ENCODE assay signal across 26 cellular contexts in genomic region chr11:2391663-2391975, GRCh38. TPM values are rescaled to one million over a fixed set of nuclear protein-coding genes. Genes with fewer than 3 reads are reported as not detected.
DNase-seq lines count a peak whose midpoint lies in the region; ATAC-seq and TF ChIP-seq lines count a peak whose summit lies in the region.
"Had no signal": no experiment of that assay in that cellular context is flagged by ENCODE, and none has a peak within 500 bp of the region (broad histone marks: within the 10 kb centered on the region; RNA-seq: fewer than 3 reads in every experiment).

No MANE protein-coding gene starts in this region.

- in situ Hi-C loops in ACHN (cut with HindIII; ENCODE audit: low pct_ligation_motif_present, low pct_unique_long_range_greater_than_20kb, low sequenced_read_pairs), result no loop called here

- no peaks in the 10 kb centered on the region for H3K27me3 Mint-ChIP-seq in osteocyte (ENCODE audit: unreplicated experiment)
- H3K27me3 Mint-ChIP-seq: activated naive CD8-positive, alpha-beta T cell; T-cell had no signal

- H3K4ac ChIP-seq in trophoblast cell (ENCODE audit: low read depth, low read length), result peak overlapping the region; percentile 28

- no peak overlapping the region for H4K12ac ChIP-seq in trophoblast cell (ENCODE audit: low read depth, low read length)

- peaks cover 81% of the 10 kb centered on the region for H3K4me1 ChIP-seq in left ventricle myocardium inferior
- H3K4me1 ChIP-seq in endocrine pancreas (ENCODE audit: control insufficient read depth, insufficient read depth, low read length), result no peaks in the 10 kb centered on the region
- peaks cover 2 to 3% of the 10 kb centered on the region in 2 experiments for H3K4me1 ChIP-seq in trophoblast cell (ENCODE audit: control insufficient read depth in 1 of 2, insufficient read depth in 2 of 2, low read length in 2 of 2)
- H3K4me1 ChIP-seq in uterus, result peaks cover 29 to 60% of the 10 kb centered on the region in 2 donors

- H3K27ac ChIP-seq in left ventricle myocardium inferior (replicated peaks) (peak overlapping the region; percentile 77), trophoblast cell (ENCODE audit: low read depth, low read length) (no peak overlapping the region), uterus (peak overlapping the region; percentile 82 to 91)

- H3K9me3 ChIP-seq in left ventricle myocardium inferior (replicated peaks), result no peaks in the 10 kb centered on the region
- H3K9me3 ChIP-seq in endocrine pancreas (ENCODE audit: control insufficient read depth, low read length), result no peaks in the 10 kb centered on the region
- H3K9me3 ChIP-seq in trophoblast cell (ENCODE audit: insufficient read depth, low read depth, low read length), result peaks cover 3% of the 10 kb centered on the region
- H3K9me3 ChIP-seq in uterus, result no peaks in the 10 kb centered on the region
- H3K9me3 ChIP-seq: psoas muscle had no signal

- H2AFZ ChIP-seq in trophoblast cell (ENCODE audit: insufficient read depth, low read length, poor library complexity), result no peak overlapping the region

- H3K27ac Mint-ChIP-seq in osteocyte (ENCODE audit: unreplicated experiment), result no peak overlapping the region
- H3K27ac Mint-ChIP-seq: activated naive CD8-positive, alpha-beta T cell; activated T-helper 1 cell treated with anti-CD3 and anti-CD28 coated beads, Interleukin-12 subunit alpha, Interleukin-12 subunit beta, Interleukin-2, Interleukin-4 antibody, amounts not matched to agents 30 ng/mL and 10 ng/mL and 1 ng/mL, durations not matched to agents 14 hours and 24 hours and 36 hours; mesothelial cell of epicardium; T-cell had no signal

- H3K9ac ChIP-seq in endocrine pancreas (ENCODE audit: control insufficient read depth, insufficient read depth, low read length) (peak overlapping the region; percentile 73), trophoblast cell (ENCODE audit: low read length) (no peak overlapping the region)

- H2AK5ac ChIP-seq in trophoblast cell (ENCODE audit: low read length), result no peak overlapping the region

- no peaks in the 10 kb centered on the region for H3K27me3 ChIP-seq in left ventricle myocardium inferior (ENCODE audit: low read depth)
- no peaks in the 10 kb centered on the region for H3K27me3 ChIP-seq in endocrine pancreas (ENCODE audit: control insufficient read depth, insufficient read depth, low read length)
- no peaks in the 10 kb centered on the region for H3K27me3 ChIP-seq in trophoblast cell (ENCODE audit: insufficient read depth, low read length)
- no peaks in the 10 kb centered on the region for H3K27me3 ChIP-seq in uterus

- DNase-seq in left ventricle myocardium inferior, result no peak
- DNase-seq in cardiac septum (ENCODE audit: low spot score), result no peak
- no peak for DNase-seq in trophoblast cell
- no peak for DNase-seq in uterus
- DNase-seq in osteocyte (ENCODE audit: extremely low spot score, unreplicated experiment), result no peak
- DNase-seq in ACHN, result no peak
- DNase-seq: EL; foreskin fibroblast; NCI-H2171; NCI-H69; OCI-M1; psoas muscle; SHP77; stimulated activated CD4-positive, alpha-beta T cell treated with anti-CD3 and anti-CD28 coated beads, Interleukin-4, amount 100 ng/mL, for 24 hours; T-cell had no signal

- H3K4me3 Mint-ChIP-seq in osteocyte (ENCODE audit: unreplicated experiment), result no peak overlapping the region
- H3K4me3 Mint-ChIP-seq: activated naive CD8-positive, alpha-beta T cell; activated T-helper 1 cell treated with anti-CD3 and anti-CD28 coated beads, Interleukin-12 subunit alpha, Interleukin-12 subunit beta, Interleukin-2, Interleukin-4 antibody, amounts not matched to agents 30 ng/mL and 10 ng/mL and 1 ng/mL, durations not matched to agents 14 hours and 24 hours and 36 hours; mesothelial cell of epicardium; neural crest cell; T-cell had no signal

- H3K36me3 ChIP-seq in left ventricle myocardium inferior, result peaks cover 64% of the 10 kb centered on the region
- H3K36me3 ChIP-seq in endocrine pancreas (ENCODE audit: control insufficient read depth, insufficient read depth, low read length), result peaks cover 2% of the 10 kb centered on the region
- peaks cover 56 to 57% of the 10 kb centered on the region in 2 experiments for H3K36me3 ChIP-seq in trophoblast cell (ENCODE audit: control insufficient read depth in 1 of 2, insufficient read depth in 2 of 2, low read length in 2 of 2)
- H3K36me3 ChIP-seq in uterus, result no peaks in the 10 kb centered on the region

- H2BK5ac ChIP-seq in trophoblast cell (ENCODE audit: low read depth, low read length, poor library complexity), result no peak overlapping the region

- no peaks in the 10 kb centered on the region for H3K79me2 ChIP-seq in trophoblast cell (ENCODE audit: control insufficient read depth, insufficient read depth, low read length, poor library complexity)

- no CpG with 5 or more reads among the region's 9 CpGs for WGBS in trophoblast cell (ENCODE audit: extremely low coverage, insufficient coverage, insufficient read length)

- H3K18ac ChIP-seq in trophoblast cell (ENCODE audit: low read length), result no peak overlapping the region

- H4K8ac ChIP-seq in trophoblast cell (ENCODE audit: low read depth, low read length), result peak overlapping the region; percentile 29

- no peaks in the 10 kb centered on the region for H3K9me3 Mint-ChIP-seq in osteocyte (ENCODE audit: unreplicated experiment)
- H3K9me3 Mint-ChIP-seq: activated T-helper 1 cell treated with anti-CD3 and anti-CD28 coated beads, Interleukin-12 subunit alpha, Interleukin-12 subunit beta, Interleukin-2, Interleukin-4 antibody, amounts not matched to agents 30 ng/mL and 10 ng/mL and 1 ng/mL, durations not matched to agents 14 hours and 24 hours and 36 hours; mesothelial cell of epicardium; neural crest cell; T-cell had no signal

- ATAC-seq in GM18517 (IDR thresholded peaks at IDR 0.05; ENCODE audit: unreplicated experiment), result no peak
- ATAC-seq: psoas muscle, T-cell had no signal

- H3K36me3 Mint-ChIP-seq in osteocyte (ENCODE audit: unreplicated experiment), result no peaks in the 10 kb centered on the region
- H3K36me3 Mint-ChIP-seq: activated naive CD8-positive, alpha-beta T cell; mesothelial cell of epicardium; T-cell had no signal

- H3K23ac ChIP-seq in trophoblast cell (ENCODE audit: low read length), result no peak overlapping the region

- H4K91ac ChIP-seq in trophoblast cell (ENCODE audit: low read depth, low read length), result no peak overlapping the region

- H3K4me2 ChIP-seq in trophoblast cell (ENCODE audit: low read length), result no peak overlapping the region

- H3K4me1 Mint-ChIP-seq in osteocyte (ENCODE audit: unreplicated experiment), result peaks cover 39% of the 10 kb centered on the region

- H2BK12ac ChIP-seq in trophoblast cell (ENCODE audit: low read length), result no peak overlapping the region

- TF ChIP-seq POLR2A in uterus (IDR thresholded peaks at IDR 0.05), result no peak

- H3K4me3 ChIP-seq in left ventricle myocardium inferior (no peak overlapping the region), endocrine pancreas (ENCODE audit: control insufficient read depth, insufficient read depth, low read length) (no peak overlapping the region), trophoblast cell (ENCODE audit: low read depth, low read length) (no peak overlapping the region), uterus (no peak overlapping the region)
- H3K4me3 ChIP-seq: psoas muscle had no signal

- no peak overlapping the region for H2BK120ac ChIP-seq in trophoblast cell (ENCODE audit: insufficient read depth, low read length, poor library complexity)

- no peaks in the 10 kb centered on the region for H3K79me1 ChIP-seq in trophoblast cell (ENCODE audit: low read length)

- TF ChIP-seq CTCF in left ventricle myocardium inferior (IDR thresholded peaks at IDR 0.05; ENCODE audit: borderline replicate concordance) (no peak), uterus (IDR thresholded peaks at IDR 0.05) (no peak), osteocyte (IDR thresholded peaks at IDR 0.05) (no peak)

- no peak overlapping the region for H3K14ac ChIP-seq in trophoblast cell (ENCODE audit: low read length)

- intact Hi-C loops in left ventricle myocardium inferior (cut with micrococcal nuclease) (no loop called here), cardiac septum (cut with DNase I) (loop anchor here (2.0 kb wide), 1 partner anchor 77 kb away; no protein-coding TSS in a partner anchor), uterus (cut with DNase I; ENCODE audit: low total_unique reads) (no loop called here)

RNA-seq across cellular contexts. Expression of gene TSSC4, which starts 8.9 kb away (rescaled TPM):
- total RNA-seq in left ventricle myocardium inferior (31.7 TPM), cardiac septum (36.2 TPM), uterus (10 to 100 TPM; 11.0 to 66.5 (median 26.2) TPM), osteocyte (50.6 and 54.5 TPM in 2 replicates)
- polyA plus RNA-seq in trophoblast cell (2013), result 87.7 and 88.6 TPM in 2 replicates

RNA-seq across cellular contexts. Expression of gene CD81, which starts 14.5 kb away (rescaled TPM):
- total RNA-seq in left ventricle myocardium inferior, result 412 TPM
- total RNA-seq in cardiac septum, result 663 TPM
- 242 and 246 TPM in 2 replicates for polyA plus RNA-seq in trophoblast cell (2013)
- 100 to 1,000 TPM; 394 to 852 (median 626) TPM for total RNA-seq in uterus
- 652 and 682 TPM in 2 replicates for total RNA-seq in osteocyte

RNA-seq across cellular contexts. Expression of gene TRPM5, which starts 52.7 kb away (rescaled TPM):
- total RNA-seq in left ventricle myocardium inferior, result not detected
- not detected for total RNA-seq in cardiac septum
- polyA plus RNA-seq in trophoblast cell (2013), result 0.03 and 0.04 TPM in 2 replicates
- total RNA-seq in uterus, result under 1 TPM in 1 of 4 donors, not detected in 3; 0.21 TPM
- total RNA-seq in osteocyte, result not detected in 2 replicates
- total RNA-seq: activated CD8-positive, alpha-beta memory T cell treated with anti-CD3 and anti-CD28 coated beads for 36 hours; activated T-helper 1 cell treated with anti-CD3 and anti-CD28 coated beads, Interleukin-12 subunit alpha, Interleukin-12 subunit beta, Interleukin-2, Interleukin-4 antibody, amounts not matched to agents 30 ng/mL and 10 ng/mL and 1 ng/mL, durations not matched to agents 14 hours and 24 hours and 36 hours; endothelial cell of umbilical vein; M059J; psoas muscle had no signal
- polyA plus RNA-seq: BJ, endothelial cell of umbilical vein, keratinocyte, psoas muscle had no signal

RNA-seq across cellular contexts. Expression of gene KCNQ1, which starts 53.2 kb away (rescaled TPM):
- total RNA-seq in left ventricle myocardium inferior (41.8 TPM), cardiac septum (43.0 TPM), uterus (10 to 100 TPM in 1 of 4 donors, 1 to 10 TPM in 3; 2.6 to 10.4 (median 5.4) TPM), osteocyte (0.16 TPM in 1 of 2 replicates, not detected in the other)
- polyA plus RNA-seq in trophoblast cell (2013), result 0.53 and 0.64 TPM in 2 replicates
- total RNA-seq: M059J had no signal
- polyA plus RNA-seq: BJ, keratinocyte had no signal
